Comparison of ENCODE assay signal across 26 cellular contexts in the genomic region with DNA sequence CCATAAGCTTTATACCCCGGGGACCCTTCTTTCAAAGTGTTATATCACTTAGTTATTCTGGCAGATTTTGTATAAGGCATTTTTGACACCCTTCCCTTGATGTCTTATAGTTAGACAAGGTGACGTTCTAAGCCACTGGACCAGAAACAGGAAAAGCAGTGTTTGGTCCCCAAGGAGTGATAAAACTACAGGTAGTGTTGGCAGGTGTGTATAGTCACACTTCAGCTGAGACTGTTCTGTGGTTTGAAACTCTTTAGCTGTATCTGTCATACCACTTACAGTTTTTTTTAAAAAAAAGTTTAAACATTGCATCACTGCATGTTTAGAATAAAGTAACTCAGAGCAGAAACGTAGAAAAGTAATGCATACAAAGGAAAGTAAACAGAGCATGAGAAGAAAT. TPM values are rescaled to one million over a fixed set of nuclear protein-coding genes. Genes with fewer than 3 reads are reported as not detected.
DNase-seq lines count a peak whose midpoint lies in the region; ATAC-seq and TF ChIP-seq lines count a peak whose summit lies in the region.
"Had no signal": no experiment of that assay in that cellular context is flagged by ENCODE, and none has a peak within 500 bp of the region (broad histone marks: within the 10 kb centered on the region; RNA-seq: fewer than 3 reads in every experiment).

No MANE protein-coding gene starts in this region.

- H3K4me3 ChIP-seq in OCI-LY7 (ENCODE audit: low read depth, low read length, poor library complexity, severe bottlenecking) (peak overlapping the region; percentile 39), osteoblast (ENCODE audit: insufficient read depth, low read length) (no peak overlapping the region)
- H3K4me3 ChIP-seq: PC-9, SJCRH30 had no signal

- TF ChIP-seq CTCF in OCI-LY7 (conservative IDR thresholded peaks at IDR 0.05; ENCODE audit: low read length) (no peak), osteoblast (IDR thresholded peaks at IDR 0.05; ENCODE audit: extremely low read depth, low read depth, low read length) (no peak)

- H3K9me3 ChIP-seq in OCI-LY7 (ENCODE audit: low read length) (no peaks in the 10 kb centered on the region), osteoblast (ENCODE audit: low read depth, low read length) (no peaks in the 10 kb centered on the region)
- H3K9me3 ChIP-seq: BE2C, SJCRH30 had no signal

- no peaks in the 10 kb centered on the region for H3K9me2 ChIP-seq in OCI-LY7 (ENCODE audit: insufficient read depth, low read length)

- no peaks in the 10 kb centered on the region for H3K36me3 ChIP-seq in OCI-LY7 (ENCODE audit: insufficient read depth, low read length)
- H3K36me3 ChIP-seq in osteoblast (ENCODE audit: insufficient read depth, low read length), result no peaks in the 10 kb centered on the region
- H3K36me3 ChIP-seq: BE2C, SJCRH30 had no signal

- ATAC-seq in GM18867 (IDR thresholded peaks at IDR 0.05; ENCODE audit: unreplicated experiment), result peak; percentile 62
- no peak for ATAC-seq in activated CD4-positive, alpha-beta T cell treated with anti-CD3 and anti-CD28 coated beads for 36 hours
- ATAC-seq: Right ventricle myocardium inferior, T-cell had no signal

- H4K20me1 ChIP-seq in OCI-LY7 (ENCODE audit: insufficient read depth, low read length), result no peaks in the 10 kb centered on the region
- H4K20me1 ChIP-seq in osteoblast (ENCODE audit: insufficient read depth, low read length), result no peaks in the 10 kb centered on the region

- no peaks in the 10 kb centered on the region for H3K27me3 Mint-ChIP-seq in activated CD4-positive, alpha-beta T cell treated with anti-CD3 and anti-CD28 coated beads for 36 hours
- H3K27me3 Mint-ChIP-seq: T-cell had no signal

- H3K36me3 Mint-ChIP-seq in activated CD4-positive, alpha-beta T cell treated with anti-CD3 and anti-CD28 coated beads for 36 hours (ENCODE audit: low read depth), result no peaks in the 10 kb centered on the region
- H3K36me3 Mint-ChIP-seq: T-cell had no signal

- intact Hi-C loops in OCI-LY7 (cut with micrococcal nuclease; ENCODE audit: unreplicated experiment), result loop anchor here (10.0 kb wide), 1 partner anchor 947 kb away; the partner anchor contains the start of gene TRIM61
- intact Hi-C loops in activated CD4-positive, alpha-beta T cell treated with anti-CD3 and anti-CD28 coated beads for 36 hours (cut with DNase I, micrococcal nuclease), result no loop called here

- POLR2A ChIA-PET in OCI-LY7 (lab: Charles Lee), result interaction anchor here (0.5 to 4.0 kb wide), 12 partner anchors 10 to 71 kb away, joined by 3 to 27 read pairs (median 5); no protein-coding TSS in a partner anchor
- POLR2A ChIA-PET in activated CD4-positive, alpha-beta T cell treated with anti-CD3 and anti-CD28 coated beads for 36 hours (lab: Charles Lee), result no interaction called here

- no TSS peak for BruUV-seq in OCI-LY7 (replicated peaks; lab: Mats Ljungman, UMichigan)

- H3K4me2 ChIP-seq in OCI-LY7 (ENCODE audit: low read length) (peak overlapping the region; percentile 54), osteoblast (ENCODE audit: insufficient read depth, low read length) (no peak overlapping the region)
- H3K4me2 ChIP-seq: PC-9 had no signal

- H3K79me2 ChIP-seq in OCI-LY7 (ENCODE audit: insufficient read depth, low read depth, low read length), result no peaks in the 10 kb centered on the region
- H3K79me2 ChIP-seq in osteoblast (ENCODE audit: insufficient read depth, low read length), result no peaks in the 10 kb centered on the region

- H3K9me3 Mint-ChIP-seq in activated CD4-positive, alpha-beta T cell treated with anti-CD3 and anti-CD28 coated beads for 36 hours (ENCODE audit: low read depth), result no peaks in the 10 kb centered on the region

- DNase-seq in NCI-H2081 treated with DMSO at 0.1 percent for 48 hours (lab: John Stamatoyannopoulos, UW), result peak; percentile 4
- DNase-seq in NCI-H2081 (lab: John Stamatoyannopoulos, UW), result no peak
- DNase-seq in OCI-LY7 (ENCODE audit: low spot score), result peak; percentile 87
- peak; percentile 62 for DNase-seq in osteoblast (ENCODE audit: insufficient read length, low spot score, missing footprints)
- no peak for DNase-seq in activated CD4-positive, alpha-beta T cell treated with anti-CD3 and anti-CD28 coated beads for 36 hours
- DNase-seq in cortex of kidney (lab: John Stamatoyannopoulos, UW), result no peak
- DNase-seq in activated gamma-delta T cell treated with Interleukin-2 at 50 U/mL for 16 hours, result no peak
- DNase-seq: 8988T; ACHN; BE2C; Calu3; HCEC 1CT; NCI-H1092 treated with DMSO at 0.1 percent for 48 hours; NCI-H1436; NCI-H187; NCI-H345; NCI-H510A treated with DMSO at 0.1 percent for 48 hours; NCI-H748 treated with DMSO at 0.1 percent for 48 hours; NK-92 treated with Interleukin-12 subunit alpha and Interleukin-12 subunit beta, amount 100 ng/mL, for 24 hours; PC-9; SJCRH30; T-cell had no signal

- H3K4me3 Mint-ChIP-seq in activated CD4-positive, alpha-beta T cell treated with anti-CD3 and anti-CD28 coated beads for 36 hours, result no peak overlapping the region
- H3K4me3 Mint-ChIP-seq: T-cell had no signal

- no peaks in the 10 kb centered on the region for H3K27me3 ChIP-seq in osteoblast (ENCODE audit: insufficient read depth, low read length)
- H3K27me3 ChIP-seq: BE2C, SJCRH30 had no signal

- H3K4me1 ChIP-seq in OCI-LY7 (ENCODE audit: insufficient read depth, low read length, poor library complexity, severe bottlenecking), result peaks cover 42% of the 10 kb centered on the region
- no peaks in the 10 kb centered on the region for H3K4me1 ChIP-seq in osteoblast (ENCODE audit: insufficient read depth, low read length)
- H3K4me1 ChIP-seq: BE2C, SJCRH30 had no signal

- no peak overlapping the region for H3K27ac Mint-ChIP-seq in activated CD4-positive, alpha-beta T cell treated with anti-CD3 and anti-CD28 coated beads for 36 hours
- H3K27ac Mint-ChIP-seq: T-cell had no signal

- peak overlapping the region; percentile 52; the same call in 1 of the 2 replicates for H2AFZ ChIP-seq in OCI-LY7 (ENCODE audit: low read length)
- no peak overlapping the region for H2AFZ ChIP-seq in osteoblast (ENCODE audit: low read length)
- H2AFZ ChIP-seq: PC-9 had no signal

- H3K27ac ChIP-seq in OCI-LY7 (ENCODE audit: low read depth, low read length, poor library complexity, severe bottlenecking) (peak overlapping the region; percentile 71), osteoblast (ENCODE audit: low read depth, low read length) (no peak overlapping the region)
- H3K27ac ChIP-seq: PC-9, SJCRH30 had no signal

- CTCF ChIA-PET in OCI-LY7 (lab: Charles Lee; ENCODE audit: unreplicated experiment), result interaction anchor here (0.9 kb wide), 1 partner anchor 24 kb away, joined by 4 read pairs; no protein-coding TSS in a partner anchor
- CTCF ChIA-PET in activated CD4-positive, alpha-beta T cell treated with anti-CD3 and anti-CD28 coated beads for 36 hours (lab: Charles Lee), result interaction anchor here (0.6 to 0.9 kb wide), 2 partner anchors 17 to 140 kb away, joined by 3 to 4 read pairs; no protein-coding TSS in a partner anchor

- H3K4me1 Mint-ChIP-seq in activated CD4-positive, alpha-beta T cell treated with anti-CD3 and anti-CD28 coated beads for 36 hours, result no peaks in the 10 kb centered on the region
- H3K4me1 Mint-ChIP-seq: T-cell had no signal

RNA-seq across cellular contexts. Expression of gene TLL1, which starts 48.5 kb away (rescaled TPM):
- 0.23 and 0.44 TPM in 2 replicates for total RNA-seq in OCI-LY7 (2014; rRNA removed; shearing (Covaris generic))
- total RNA-seq in OCI-LY7 (2022), result 2.9 and 3.9 TPM in 2 replicates
- 0.29 and 0.36 TPM in 2 replicates for total RNA-seq in osteoblast
- not detected for total RNA-seq in activated CD4-positive, alpha-beta T cell treated with anti-CD3 and anti-CD28 coated beads for 36 hours
- total RNA-seq: Calu3, HT-29, RPMI7951, T-cell had no signal

Comparison
In these comparisons a context has a peak if more than half of its experiments do, and no peak if none do; other contexts are left out.
1. DNase-seq: peak in NCI-H2081 treated with DMSO at 0.1 percent for 48 hours (single experiment), OCI-LY7 (single experiment) and osteoblast (single experiment); none in NCI-H2081 (0 of 2), activated CD4-positive, alpha-beta T cell treated with anti-CD3 and anti-CD28 coated beads for 36 hours (single experiment), cortex of kidney (single experiment) and activated gamma-delta T cell treated with Interleukin-2 at 50 U/mL for 16 hours (single experiment).